ENCODE assay signal across 2 cellular contexts in the genomic region with DNA sequence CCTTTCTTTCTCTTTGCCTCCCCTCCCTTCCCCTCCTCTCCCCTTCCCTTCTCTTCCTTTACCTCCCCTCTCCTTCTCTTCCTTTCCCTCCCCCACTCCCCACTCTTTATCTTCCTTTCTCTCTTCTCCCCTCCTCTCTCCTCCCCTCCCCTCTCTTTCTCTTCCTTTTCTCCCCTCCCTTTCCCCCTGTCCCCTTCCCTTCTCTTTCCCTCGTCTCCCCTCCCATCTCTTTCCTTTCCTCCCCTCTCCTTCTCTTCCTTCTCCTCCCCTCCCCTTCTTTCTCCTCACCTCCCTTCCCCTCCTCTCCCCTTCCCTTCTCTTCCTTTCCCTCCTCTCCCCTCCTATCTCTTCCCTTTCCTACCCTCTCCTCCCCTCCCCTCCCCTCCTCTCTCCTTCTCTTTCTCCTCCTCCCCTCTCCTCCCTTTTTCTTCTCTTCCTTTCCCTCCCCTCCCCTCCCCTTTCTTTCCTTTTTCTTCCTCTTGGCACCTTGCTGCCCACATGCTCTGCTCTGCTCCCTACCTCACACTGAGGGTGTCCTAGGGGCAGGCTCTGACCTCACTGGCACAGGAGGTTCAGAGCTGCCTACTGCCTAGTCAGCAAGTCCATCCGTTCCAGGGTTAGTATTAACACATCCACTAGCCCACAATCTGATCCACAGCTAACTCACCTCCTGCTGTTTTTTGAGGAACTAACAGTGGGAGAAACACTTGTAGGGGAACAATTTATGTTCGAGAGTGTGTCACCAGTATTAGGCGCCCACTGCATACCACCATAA.
TF ChIP-seq lines count a peak whose summit lies in the region.

No MANE protein-coding gene starts in this region.

TF ChIP-seq in K562, 482 proteins besides CTCF, POLR2A, EP300 and RAD21 (continued from another document and continues in another):
- TF ChIP-seq, protein P1, sequence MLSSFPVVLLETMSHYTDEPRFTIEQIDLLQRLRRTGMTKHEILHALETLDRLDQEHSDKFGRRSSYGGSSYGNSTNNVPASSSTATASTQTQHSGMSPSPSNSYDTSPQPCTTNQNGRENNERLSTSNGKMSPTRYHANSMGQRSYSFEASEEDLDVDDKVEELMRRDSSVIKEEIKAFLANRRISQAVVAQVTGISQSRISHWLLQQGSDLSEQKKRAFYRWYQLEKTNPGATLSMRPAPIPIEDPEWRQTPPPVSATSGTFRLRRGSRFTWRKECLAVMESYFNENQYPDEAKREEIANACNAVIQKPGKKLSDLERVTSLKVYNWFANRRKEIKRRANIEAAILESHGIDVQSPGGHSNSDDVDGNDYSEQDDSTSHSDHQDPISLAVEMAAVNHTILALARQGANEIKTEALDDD (IDR thresholded peaks at IDR 0.05) = peak; percentile 37; the same call in 1 of the 2 replicates
- TF ChIP-seq, protein P2, sequence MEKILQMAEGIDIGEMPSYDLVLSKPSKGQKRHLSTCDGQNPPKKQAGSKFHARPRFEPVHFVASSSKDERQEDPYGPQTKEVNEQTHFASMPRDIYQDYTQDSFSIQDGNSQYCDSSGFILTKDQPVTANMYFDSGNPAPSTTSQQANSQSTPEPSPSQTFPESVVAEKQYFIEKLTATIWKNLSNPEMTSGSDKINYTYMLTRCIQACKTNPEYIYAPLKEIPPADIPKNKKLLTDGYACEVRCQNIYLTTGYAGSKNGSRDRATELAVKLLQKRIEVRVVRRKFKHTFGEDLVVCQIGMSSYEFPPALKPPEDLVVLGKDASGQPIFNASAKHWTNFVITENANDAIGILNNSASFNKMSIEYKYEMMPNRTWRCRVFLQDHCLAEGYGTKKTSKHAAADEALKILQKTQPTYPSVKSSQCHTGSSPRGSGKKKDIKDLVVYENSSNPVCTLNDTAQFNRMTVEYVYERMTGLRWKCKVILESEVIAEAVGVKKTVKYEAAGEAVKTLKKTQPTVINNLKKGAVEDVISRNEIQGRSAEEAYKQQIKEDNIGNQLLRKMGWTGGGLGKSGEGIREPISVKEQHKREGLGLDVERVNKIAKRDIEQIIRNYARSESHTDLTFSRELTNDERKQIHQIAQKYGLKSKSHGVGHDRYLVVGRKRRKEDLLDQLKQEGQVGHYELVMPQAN (IDR thresholded peaks at IDR 0.05; ENCODE audit: borderline replicate concordance) = no peak
- TF ChIP-seq ZFP30 (CRISPR knock-in tag; IDR thresholded peaks at IDR 0.05; ENCODE audit: borderline replicate concordance) = no peak
- no peak for TF ChIP-seq FOXP1 (CRISPR knock-in tag; IDR thresholded peaks at IDR 0.05)
- TF ChIP-seq PURB (CRISPR knock-in tag; IDR thresholded peaks at IDR 0.05; ENCODE audit: low read depth) = no peak
- no peak for TF ChIP-seq ETV6 (IDR thresholded peaks at IDR 0.05; ENCODE audit: borderline replicate concordance in 1 of 2, low read depth in 2 of 2, low read length in 1 of 2)
- TF ChIP-seq ETV6 (CRISPR knock-in tag; IDR thresholded peaks at IDR 0.05; ENCODE audit: borderline replicate concordance) = no peak
- TF ChIP-seq SLC30A9 (CRISPR knock-in tag; IDR thresholded peaks at IDR 0.05) = no peak
- TF ChIP-seq, protein P3, sequence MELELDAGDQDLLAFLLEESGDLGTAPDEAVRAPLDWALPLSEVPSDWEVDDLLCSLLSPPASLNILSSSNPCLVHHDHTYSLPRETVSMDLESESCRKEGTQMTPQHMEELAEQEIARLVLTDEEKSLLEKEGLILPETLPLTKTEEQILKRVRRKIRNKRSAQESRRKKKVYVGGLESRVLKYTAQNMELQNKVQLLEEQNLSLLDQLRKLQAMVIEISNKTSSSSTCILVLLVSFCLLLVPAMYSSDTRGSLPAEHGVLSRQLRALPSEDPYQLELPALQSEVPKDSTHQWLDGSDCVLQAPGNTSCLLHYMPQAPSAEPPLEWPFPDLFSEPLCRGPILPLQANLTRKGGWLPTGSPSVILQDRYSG (tag; conservative IDR thresholded peaks at IDR 0.05; ENCODE audit: low read depth) = no peak
- TF ChIP-seq, protein P4, sequence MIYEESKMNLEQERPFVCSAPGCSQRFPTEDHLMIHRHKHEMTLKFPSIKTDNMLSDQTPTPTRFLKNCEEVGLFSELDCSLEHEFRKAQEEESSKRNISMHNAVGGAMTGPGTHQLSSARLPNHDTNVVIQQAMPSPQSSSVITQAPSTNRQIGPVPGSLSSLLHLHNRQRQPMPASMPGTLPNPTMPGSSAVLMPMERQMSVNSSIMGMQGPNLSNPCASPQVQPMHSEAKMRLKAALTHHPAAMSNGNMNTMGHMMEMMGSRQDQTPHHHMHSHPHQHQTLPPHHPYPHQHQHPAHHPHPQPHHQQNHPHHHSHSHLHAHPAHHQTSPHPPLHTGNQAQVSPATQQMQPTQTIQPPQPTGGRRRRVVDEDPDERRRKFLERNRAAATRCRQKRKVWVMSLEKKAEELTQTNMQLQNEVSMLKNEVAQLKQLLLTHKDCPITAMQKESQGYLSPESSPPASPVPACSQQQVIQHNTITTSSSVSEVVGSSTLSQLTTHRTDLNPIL (CRISPR knock-in tag; IDR thresholded peaks at IDR 0.05) = no peak
- TF ChIP-seq, protein P5, sequence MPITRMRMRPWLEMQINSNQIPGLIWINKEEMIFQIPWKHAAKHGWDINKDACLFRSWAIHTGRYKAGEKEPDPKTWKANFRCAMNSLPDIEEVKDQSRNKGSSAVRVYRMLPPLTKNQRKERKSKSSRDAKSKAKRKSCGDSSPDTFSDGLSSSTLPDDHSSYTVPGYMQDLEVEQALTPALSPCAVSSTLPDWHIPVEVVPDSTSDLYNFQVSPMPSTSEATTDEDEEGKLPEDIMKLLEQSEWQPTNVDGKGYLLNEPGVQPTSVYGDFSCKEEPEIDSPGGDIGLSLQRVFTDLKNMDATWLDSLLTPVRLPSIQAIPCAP (CRISPR knock-in tag; IDR thresholded peaks at IDR 0.05; ENCODE audit: borderline replicate concordance) = no peak
- no peak for TF ChIP-seq RBM15 (IDR thresholded peaks at IDR 0.05; ENCODE audit: insufficient read depth, low read length)
- TF ChIP-seq, protein P6, sequence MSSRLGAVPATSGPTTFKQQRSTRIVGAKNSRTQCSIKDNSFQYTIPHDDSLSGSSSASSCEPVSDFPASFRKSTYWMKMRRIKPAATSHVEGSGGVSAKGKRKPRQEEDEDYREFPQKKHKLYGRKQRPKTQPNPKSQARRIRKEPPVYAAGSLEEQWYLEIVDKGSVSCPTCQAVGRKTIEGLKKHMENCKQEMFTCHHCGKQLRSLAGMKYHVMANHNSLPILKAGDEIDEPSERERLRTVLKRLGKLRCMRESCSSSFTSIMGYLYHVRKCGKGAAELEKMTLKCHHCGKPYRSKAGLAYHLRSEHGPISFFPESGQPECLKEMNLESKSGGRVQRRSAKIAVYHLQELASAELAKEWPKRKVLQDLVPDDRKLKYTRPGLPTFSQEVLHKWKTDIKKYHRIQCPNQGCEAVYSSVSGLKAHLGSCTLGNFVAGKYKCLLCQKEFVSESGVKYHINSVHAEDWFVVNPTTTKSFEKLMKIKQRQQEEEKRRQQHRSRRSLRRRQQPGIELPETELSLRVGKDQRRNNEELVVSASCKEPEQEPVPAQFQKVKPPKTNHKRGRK (tag; IDR thresholded peaks at IDR 0.05) = peak; percentile 89; the same call in 1 of the 2 replicates
- TF ChIP-seq TCFL5 (CRISPR knock-in tag; conservative IDR thresholded peaks at IDR 0.05) = no peak

TF ChIP-seq in liver, 16 proteins besides CTCF, POLR2A, EP300 and RAD21 (continued from another document):
- TF ChIP-seq, protein P7, sequence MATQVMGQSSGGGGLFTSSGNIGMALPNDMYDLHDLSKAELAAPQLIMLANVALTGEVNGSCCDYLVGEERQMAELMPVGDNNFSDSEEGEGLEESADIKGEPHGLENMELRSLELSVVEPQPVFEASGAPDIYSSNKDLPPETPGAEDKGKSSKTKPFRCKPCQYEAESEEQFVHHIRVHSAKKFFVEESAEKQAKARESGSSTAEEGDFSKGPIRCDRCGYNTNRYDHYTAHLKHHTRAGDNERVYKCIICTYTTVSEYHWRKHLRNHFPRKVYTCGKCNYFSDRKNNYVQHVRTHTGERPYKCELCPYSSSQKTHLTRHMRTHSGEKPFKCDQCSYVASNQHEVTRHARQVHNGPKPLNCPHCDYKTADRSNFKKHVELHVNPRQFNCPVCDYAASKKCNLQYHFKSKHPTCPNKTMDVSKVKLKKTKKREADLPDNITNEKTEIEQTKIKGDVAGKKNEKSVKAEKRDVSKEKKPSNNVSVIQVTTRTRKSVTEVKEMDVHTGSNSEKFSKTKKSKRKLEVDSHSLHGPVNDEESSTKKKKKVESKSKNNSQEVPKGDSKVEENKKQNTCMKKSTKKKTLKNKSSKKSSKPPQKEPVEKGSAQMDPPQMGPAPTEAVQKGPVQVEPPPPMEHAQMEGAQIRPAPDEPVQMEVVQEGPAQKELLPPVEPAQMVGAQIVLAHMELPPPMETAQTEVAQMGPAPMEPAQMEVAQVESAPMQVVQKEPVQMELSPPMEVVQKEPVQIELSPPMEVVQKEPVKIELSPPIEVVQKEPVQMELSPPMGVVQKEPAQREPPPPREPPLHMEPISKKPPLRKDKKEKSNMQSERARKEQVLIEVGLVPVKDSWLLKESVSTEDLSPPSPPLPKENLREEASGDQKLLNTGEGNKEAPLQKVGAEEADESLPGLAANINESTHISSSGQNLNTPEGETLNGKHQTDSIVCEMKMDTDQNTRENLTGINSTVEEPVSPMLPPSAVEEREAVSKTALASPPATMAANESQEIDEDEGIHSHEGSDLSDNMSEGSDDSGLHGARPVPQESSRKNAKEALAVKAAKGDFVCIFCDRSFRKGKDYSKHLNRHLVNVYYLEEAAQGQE (IDR thresholded peaks at IDR 0.05) = no peak
- TF ChIP-seq GABPA (IDR thresholded peaks at IDR 0.05 in 1 of 2, conservative IDR thresholded peaks at IDR 0.05 in 1 of 2) = no peak
- TF ChIP-seq HNF4A (conservative IDR thresholded peaks at IDR 0.05) = peak; percentile 52 to 62
- no peak for TF ChIP-seq EGR1 (IDR thresholded peaks at IDR 0.05; ENCODE audit: low read depth in 2 of 2)
- TF ChIP-seq TAF1 (conservative IDR thresholded peaks at IDR 0.05) = no peak
- no peak for TF ChIP-seq JUND (IDR thresholded peaks at IDR 0.05)
- no peak for TF ChIP-seq NR2F2 (IDR thresholded peaks at IDR 0.05)
- TF ChIP-seq FOXA2 (IDR thresholded peaks at IDR 0.05) = no peak
- no peak for TF ChIP-seq HNF4G (IDR thresholded peaks at IDR 0.05)
- TF ChIP-seq RXRA (IDR thresholded peaks at IDR 0.05) = peak; percentile 37 to 52
- TF ChIP-seq FOXA1 (IDR thresholded peaks at IDR 0.05) = no peak
